17 cellular contexts compared by ENCODE assay signal in the genomic region with DNA sequence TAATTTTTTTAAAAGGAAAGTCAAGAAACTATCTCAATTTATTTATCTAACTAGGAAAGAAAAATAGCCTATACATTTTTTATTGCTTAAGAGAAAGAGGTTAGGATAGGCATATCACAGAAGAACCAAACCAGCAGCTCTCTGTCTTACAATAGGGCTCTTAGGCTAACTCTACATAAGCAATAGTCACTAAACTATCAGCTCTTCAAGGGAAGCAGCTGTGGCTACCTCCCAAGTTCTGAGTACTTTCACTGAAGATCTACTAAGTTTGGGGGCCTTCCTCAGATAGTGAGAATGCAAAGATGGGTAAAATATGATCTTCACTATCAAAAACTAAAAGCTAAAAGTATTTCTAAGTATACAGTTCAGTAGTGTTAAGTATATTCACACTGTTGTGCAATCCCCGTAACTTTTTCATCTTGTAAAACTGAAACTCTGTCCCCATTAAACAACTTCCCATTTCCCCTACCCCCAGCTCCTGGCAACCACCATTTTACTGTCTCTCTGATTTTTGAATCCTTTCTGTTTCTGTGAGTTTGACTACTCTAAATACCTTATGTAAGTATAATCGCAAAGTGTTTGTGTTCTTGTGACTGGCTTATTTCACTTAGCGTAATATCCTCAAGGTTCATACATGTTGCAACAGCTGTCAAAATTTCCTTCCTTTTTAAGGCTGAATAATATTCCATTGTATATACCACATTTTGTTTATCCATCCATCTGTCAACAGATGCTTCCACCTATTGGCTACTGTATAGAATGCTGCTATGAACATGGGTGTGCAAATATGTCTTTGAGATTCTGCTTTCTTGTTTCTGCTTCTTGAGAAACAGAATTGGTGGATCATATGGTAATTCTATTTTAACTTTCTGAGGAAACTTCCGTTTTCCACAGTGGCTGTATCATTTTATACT.
DNase-seq lines count a peak whose midpoint lies in the region; ATAC-seq and TF ChIP-seq lines count a peak whose summit lies in the region.
"Had no signal": no experiment of that assay in that cellular context is flagged by ENCODE, and none has a peak within 500 bp of the region (broad histone marks: within the 10 kb centered on the region; RNA-seq: fewer than 3 reads in every experiment).

No MANE protein-coding gene starts in this region.

- no peak overlapping the region for H2BK15ac ChIP-seq in IMR-90 (ENCODE audit: low read depth, low read length)

- DNase-seq in GM12865 (ENCODE audit: low read depth) (peak; percentile 4), IMR-90 (no peak), fibroblast of villous mesenchyme (ENCODE audit: low read depth) (peak; percentile 10), NK-92 (lab: John Stamatoyannopoulos, UW; ENCODE audit: unreplicated experiment) (no peak)
- DNase-seq in activated CD4-positive, CD25-positive, alpha-beta regulatory T cell treated with anti-CD3 and anti-CD28 coated beads, Interleukin-2, amount 50 U/mL, for 72 hours, result no peak
- DNase-seq: activated B cell treated with CpG ODN at 0.5 μM for 24 hours; activated CD4-positive, alpha-beta memory T cell treated with anti-CD3 and anti-CD28 coated beads, Interleukin-2, amount 10 ng/mL, durations not matched to agents 7 days and 5 days; activated T-cell treated with anti-CD3 and anti-CD28 coated beads, Interleukin-2, amount 50 U/mL, for 1 hour; effector memory CD4-positive, alpha-beta T cell; esophagus squamous epithelium; NCI-H1694 treated with DMSO at 0.1 percent for 48 hours; pancreas; right cardiac atrium had no signal

- dilution Hi-C loops in IMR-90 (cut with HindIII; ENCODE audit: low sequenced_read_pairs, unreplicated experiment), result no loop called here

- H3K27ac ChIP-seq in IMR-90 (ENCODE audit: insufficient read depth, low read length) (no peak overlapping the region), OCI-LY3 (ENCODE audit: low read length) (peak overlapping the region; percentile 68)
- H3K27ac ChIP-seq: C4-2B, pancreas had no signal

- H2BK120ac ChIP-seq in IMR-90 (ENCODE audit: low read depth, low read length), result no peak overlapping the region

- H4K20me1 ChIP-seq in IMR-90 (ENCODE audit: insufficient read depth, low read length) (peaks cover 21% of the 10 kb centered on the region; the same call in 1 of the 2 replicates), OCI-LY3 (ENCODE audit: insufficient read depth, low read length) (no peaks in the 10 kb centered on the region)

- H3K18ac ChIP-seq in IMR-90 (ENCODE audit: low read depth, low read length), result no peak overlapping the region

- no peak for TF ChIP-seq POLR2A in IMR-90 (IDR thresholded peaks at IDR 0.05; ENCODE audit: low read depth, low read length)

- no peak for TF ChIP-seq CTCF in GM12865 (IDR thresholded peaks at IDR 0.05; ENCODE audit: insufficient read depth, low read depth, low read length, missing control alignments)
- no peak for TF ChIP-seq CTCF in IMR-90 (conservative IDR thresholded peaks at IDR 0.05; ENCODE audit: low read depth, low read length)
- TF ChIP-seq CTCF in OCI-LY3 (IDR thresholded peaks at IDR 0.05; ENCODE audit: low read depth, low read length), result no peak
- TF ChIP-seq CTCF in fibroblast of villous mesenchyme (IDR thresholded peaks at IDR 0.05; ENCODE audit: insufficient read depth, low read depth, low read length), result no peak

- H4K91ac ChIP-seq in IMR-90 (ENCODE audit: insufficient read depth, low read depth, low read length), result no peak overlapping the region

- no CpG with 5 or more reads among the region's 4 CpGs for WGBS in IMR-90 (ENCODE audit: extremely low coverage in 2 of 2, insufficient read length in 1 of 2), 2 experiments

- H4K5ac ChIP-seq in IMR-90 (ENCODE audit: low read depth, low read length), result no peak overlapping the region

- intact Hi-C loops in IMR-90 (cut with micrococcal nuclease), result no loop called here

- H2BK20ac ChIP-seq in IMR-90 (ENCODE audit: low read depth, low read length), result no peak overlapping the region

- H2AK9ac ChIP-seq in IMR-90 (replicated peaks; ENCODE audit: low read depth, low read length, poor library complexity), result no peak overlapping the region

- no peak overlapping the region for H2AK5ac ChIP-seq in IMR-90 (ENCODE audit: low read depth, low read length)

- H3K27me3 ChIP-seq in IMR-90 (ENCODE audit: control insufficient read depth, insufficient read depth, low read length) (no peaks in the 10 kb centered on the region), OCI-LY3 (ENCODE audit: low read depth, low read length) (no peaks in the 10 kb centered on the region)
- H3K27me3 ChIP-seq: esophagus squamous epithelium, pancreas had no signal

- H2BK5ac ChIP-seq in IMR-90 (ENCODE audit: low read depth, low read length, poor library complexity, severe bottlenecking), result no peak overlapping the region

- no TSS peak for BruUV-seq in IMR-90 (replicated peaks; lab: Mats Ljungman, UMichigan)

- H3K4me3 ChIP-seq in GM12865 (ENCODE audit: low read depth, low read length) (no peak overlapping the region), IMR-90 (ENCODE audit: insufficient read depth, low read depth, low read length) (no peak overlapping the region), OCI-LY3 (ENCODE audit: low read length) (peak overlapping the region; percentile 22), fibroblast of villous mesenchyme (ENCODE audit: low read depth, low read length) (no peak overlapping the region)
- H3K4me3 ChIP-seq: esophagus squamous epithelium, pancreas had no signal

- H3K79me1 ChIP-seq in IMR-90 (ENCODE audit: low read depth in 1 of 2, low read length in 2 of 2), result peaks cover 22 to 37% of the 10 kb centered on the region in 2 experiments

- H3K36me3 ChIP-seq in IMR-90 (ENCODE audit: control insufficient read depth, insufficient read depth, low read length) (no peaks in the 10 kb centered on the region), OCI-LY3 (replicated peaks; ENCODE audit: low read depth, low read length) (peaks cover 10% of the 10 kb centered on the region)
- H3K36me3 ChIP-seq: pancreas had no signal

- peaks cover 10% of the 10 kb centered on the region for H3K79me2 ChIP-seq in OCI-LY3 (ENCODE audit: low read length)

- H3K4ac ChIP-seq in IMR-90 (ENCODE audit: low read depth, low read length), result no peak overlapping the region

- no peak overlapping the region for H4K8ac ChIP-seq in IMR-90 (ENCODE audit: low read depth in 2 of 2, low read length in 2 of 2)

- POLR2A ChIA-PET in IMR-90 (lab: Charles Lee; ENCODE audit: unreplicated experiment), result no interaction called here

- TF ChIP-seq RAD21 in IMR-90 (IDR thresholded peaks at IDR 0.05; ENCODE audit: low read length), result no peak

- H3K4me2 ChIP-seq in IMR-90 (ENCODE audit: low read depth, low read length) (no peak overlapping the region), OCI-LY3 (ENCODE audit: low read length) (peak overlapping the region; percentile 41)

- H3K4me1 ChIP-seq in IMR-90 (ENCODE audit: control insufficient read depth, insufficient read depth, low read length), result peaks cover 2% of the 10 kb centered on the region; the same call in 1 of the 2 replicates
- peaks cover 24% of the 10 kb centered on the region for H3K4me1 ChIP-seq in OCI-LY3 (ENCODE audit: low read length)
- H3K4me1 ChIP-seq: esophagus squamous epithelium had no signal

- no peaks in the 10 kb centered on the region for H3K9me3 ChIP-seq in IMR-90 (ENCODE audit: control insufficient read depth, insufficient read depth, low read length)
- peaks cover 4% of the 10 kb centered on the region; the same call in 1 of the 2 replicates for H3K9me3 ChIP-seq in OCI-LY3 (ENCODE audit: insufficient read depth, low read length)
- H3K9me3 ChIP-seq: esophagus squamous epithelium, pancreas had no signal

- H3K9me1 ChIP-seq in IMR-90 (ENCODE audit: insufficient read depth, low read length), result 0 out of 2 replicates have a peak, but pooled peaks cover 8% of the 10 kb centered on the region

- in situ Hi-C loops in IMR-90 (cut with MboI; ENCODE audit: low sequenced_read_pairs), result no loop called here

- H3K23ac ChIP-seq in IMR-90 (ENCODE audit: low read depth, low read length), result no peak overlapping the region

- ATAC-seq in IMR-90 (ENCODE audit: low read depth) (no peak), GM21825 (IDR thresholded peaks at IDR 0.05; ENCODE audit: unreplicated experiment) (no peak)
- ATAC-seq: HCT116, pancreas, right cardiac atrium had no signal

- H3K9ac ChIP-seq in IMR-90 (ENCODE audit: low read depth, low read length) (no peak overlapping the region), OCI-LY3 (ENCODE audit: low read length) (peak overlapping the region; percentile 7; the same call in 1 of the 2 replicates)

- no peak overlapping the region for H3K56ac ChIP-seq in IMR-90 (ENCODE audit: extremely low read depth, insufficient read depth, low read length)

- no peak overlapping the region for H3K14ac ChIP-seq in IMR-90 (replicated peaks; ENCODE audit: low read depth, low read length)

- H2AFZ ChIP-seq in IMR-90 (replicated peaks; ENCODE audit: low read length, poor library complexity) (no peak overlapping the region), OCI-LY3 (ENCODE audit: low read depth, low read length) (no peak overlapping the region)

- CTCF ChIA-PET in IMR-90 (lab: Yijun Ruan, JAX), result no interaction called here

TF ChIP-seq in IMR-90, 13 proteins besides CTCF, POLR2A, EP300 and RAD21:
- TF ChIP-seq FOS (IDR thresholded peaks at IDR 0.05; ENCODE audit: low read depth, low read length) (no peak), BHLHE40 (IDR thresholded peaks at IDR 0.05; ENCODE audit: low read depth, low read length) (no peak), CEBPB (IDR thresholded peaks at IDR 0.05; ENCODE audit: low read depth, low read length) (peak; percentile 52)

Comparison
In these comparisons a context has a peak if more than half of its experiments do, and no peak if none do; other contexts are left out.
1. DNase-seq: peak in GM12865 (single experiment) and fibroblast of villous mesenchyme (single experiment); none in IMR-90 (single experiment), NK-92 (single experiment) and activated CD4-positive, CD25-positive, alpha-beta regulatory T cell treated with anti-CD3 and anti-CD28 coated beads, Interleukin-2, amount 50 U/mL, for 72 hours (single experiment).